In genomic region chr12:78887444-78887843, GRCh38 we compare ENCODE assay signal across 15 cellular contexts. TPM values are rescaled to one million over a fixed set of nuclear protein-coding genes. Genes with fewer than 3 reads are reported as not detected.
"Had no signal": no experiment of that assay in that cellular context is flagged by ENCODE, and none has a peak within 500 bp of the region (broad histone marks: within the 10 kb centered on the region; RNA-seq: fewer than 3 reads in every experiment).

No MANE protein-coding gene starts in this region.

- H3K4me3 ChIP-seq: ascending aorta, coronary artery, gastrocnemius medialis, ovary, testis had no signal

- H3K9me3 ChIP-seq: ascending aorta, gastrocnemius medialis, ovary, testis had no signal

- DNase-seq: activated CD4-positive, alpha-beta T cell treated with anti-CD3 and anti-CD28 coated beads, Interleukin-2, amount 50 U/mL, for 4 hours; activated gamma-delta T cell; activated T-cell treated with anti-CD3 and anti-CD28 coated beads, Interleukin-2, amount 50 U/mL, for 48 hours; effector CD8-positive, alpha-beta T cell; gastrocnemius medialis; kidney; ovary; stimulated activated CD4-positive, alpha-beta T cell treated with anti-CD3 and anti-CD28 coated beads, Interleukin-4, amount 100 ng/mL, for 4 hours; stimulated activated naive CD8-positive, alpha-beta T cell treated with anti-CD3 and anti-CD28 coated beads, Interleukin-15, amount 100 ng/mL, for 72 hours; T-helper 17 cell; testis had no signal

- H3K36me3 ChIP-seq: ascending aorta, gastrocnemius medialis, ovary had no signal

- H3K27ac Mint-ChIP-seq: stimulated activated naive CD8-positive, alpha-beta T cell treated with anti-CD3 and anti-CD28 coated beads, Interleukin-15, amount 100 ng/mL, for 72 hours; T-helper 17 cell had no signal

- H3K27me3 Mint-ChIP-seq: stimulated activated naive CD8-positive, alpha-beta T cell treated with anti-CD3 and anti-CD28 coated beads, Interleukin-15, amount 100 ng/mL, for 72 hours; T-helper 17 cell had no signal

- H3K27ac ChIP-seq: ascending aorta, coronary artery, gastrocnemius medialis, ovary, testis had no signal

- H3K27me3 ChIP-seq: ascending aorta, gastrocnemius medialis, ovary, testis had no signal

- H3K4me1 ChIP-seq: ascending aorta, gastrocnemius medialis, testis had no signal

- H3K4me3 Mint-ChIP-seq: neural crest cell; stimulated activated naive CD8-positive, alpha-beta T cell treated with anti-CD3 and anti-CD28 coated beads, Interleukin-15, amount 100 ng/mL, for 72 hours; T-helper 17 cell had no signal

- H3K9me3 Mint-ChIP-seq: neural crest cell; stimulated activated naive CD8-positive, alpha-beta T cell treated with anti-CD3 and anti-CD28 coated beads, Interleukin-15, amount 100 ng/mL, for 72 hours had no signal

- H3K4me1 Mint-ChIP-seq: neural crest cell; stimulated activated naive CD8-positive, alpha-beta T cell treated with anti-CD3 and anti-CD28 coated beads, Interleukin-15, amount 100 ng/mL, for 72 hours; T-helper 17 cell had no signal

RNA-seq across cellular contexts. Expression of gene SYT1, which starts 22.9 kb away (rescaled TPM):
- total RNA-seq: cardiac septum, T-helper 17 cell had no signal
